In the genomic region with DNA sequence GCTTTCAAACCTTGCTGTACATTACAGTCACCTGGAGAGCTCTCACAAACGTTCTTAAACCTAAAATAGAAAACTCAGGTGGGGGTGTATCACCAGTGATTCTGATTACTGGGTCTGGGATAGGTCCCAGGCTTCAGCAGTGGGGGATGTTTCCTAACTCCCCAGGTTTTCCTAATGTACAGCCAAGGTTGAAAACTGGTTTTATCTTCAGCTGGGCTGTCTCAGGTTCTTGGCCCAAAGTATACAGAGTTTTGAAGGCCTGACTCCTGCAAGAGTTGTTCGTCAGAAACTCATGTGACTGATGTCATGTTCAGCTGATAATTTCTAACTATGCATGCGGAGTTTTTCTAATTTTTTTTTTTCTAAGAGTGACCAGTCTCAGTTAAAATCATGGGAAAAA, we compare ENCODE assay signal across 40 cellular contexts. TPM values are rescaled to one million over a fixed set of nuclear protein-coding genes. Genes with fewer than 3 reads are reported as not detected.
"Had no signal": no experiment of that assay in that cellular context is flagged by ENCODE, and none has a peak within 500 bp of the region (broad histone marks: within the 10 kb centered on the region; RNA-seq: fewer than 3 reads in every experiment).

No MANE protein-coding gene starts in this region.

- H3K4me3 ChIP-seq: adrenal gland, ascending aorta, body of pancreas, breast epithelium, cardiac muscle cell had no signal

- FAIRE-seq: astrocyte, bronchial epithelial cell had no signal

- H3K4me1 ChIP-seq: adrenal gland, ascending aorta, breast epithelium had no signal

- H3K9me3 ChIP-seq: adrenal gland, ascending aorta, body of pancreas, breast epithelium had no signal

- ATAC-seq: activated naive CD4-positive, alpha-beta T cell treated with anti-CD3 and anti-CD28 coated beads, Interleukin-2, amount 50 U/mL, for 72 hours; activated naive CD8-positive, alpha-beta T cell treated with anti-CD3 and anti-CD28 coated beads, Interleukin-2, amount 50 U/mL, for 24 hours; activated T-cell treated with anti-CD3 and anti-CD28 coated beads, Interleukin-2, amount 50 U/mL, for 4 hours; activated T-cell treated with anti-CD3 and anti-CD28 coated beads, Interleukin-2, amount 50 U/mL, for 72 hours; activated T-helper 17 cell treated with anti-CD3 and anti-CD28 coated beads, Interleukin-2, amount 50 U/mL, for 72 hours; body of pancreas had no signal

- H3K27ac ChIP-seq: adrenal gland, ascending aorta, body of pancreas, brain microvascular endothelial cell, breast epithelium, cardiac muscle cell had no signal

- DNase-seq: activated effector memory CD4-positive, alpha-beta T cell treated with anti-CD3 and anti-CD28 coated beads, Interleukin-2, amount 50 U/mL, for 16 hours; activated effector memory CD4-positive, alpha-beta T cell treated with Interleukin-2 at 50 U/mL for 16 hours; activated gamma-delta T cell; activated gamma-delta T cell treated with Interleukin-2 at 50 U/mL for 16 hours; activated naive CD4-positive, alpha-beta T cell; activated naive CD4-positive, alpha-beta T cell treated with anti-CD3 and anti-CD28 coated beads for 36 hours; activated naive CD4-positive, alpha-beta T cell treated with anti-CD3 and anti-CD28 coated beads, Interleukin-2, amount 10 ng/mL, durations not matched to agents 7 days and 5 days; activated naive CD4-positive, alpha-beta T cell treated with anti-CD3 and anti-CD28 coated beads, Interleukin-2, amount 50 U/mL, for 16 hours; activated naive CD4-positive, alpha-beta T cell treated with Interleukin-2 at 50 U/mL for 16 hours; activated naive CD8-positive, alpha-beta T cell treated with anti-CD3 and anti-CD28 coated beads for 36 hours; activated naive CD8-positive, alpha-beta T cell treated with anti-CD3 and anti-CD28 coated beads, Interleukin-2, amount 10 ng/mL, durations not matched to agents 7 days and 5 days; activated naive CD8-positive, alpha-beta T cell treated with anti-CD3 and anti-CD28 coated beads, Interleukin-2, amount 50 U/mL, for 24 hours; activated T-cell treated with anti-CD3 and anti-CD28 coated beads, Interleukin-2, amount 50 U/mL, for 1 hour; activated T-cell treated with anti-CD3 and anti-CD28 coated beads, Interleukin-2, amount 50 U/mL, for 24 hours; activated T-cell treated with anti-CD3 and anti-CD28 coated beads, Interleukin-2, amount 50 U/mL, for 4 hours; activated T-cell treated with anti-CD3 and anti-CD28 coated beads, Interleukin-2, amount 50 U/mL, for 48 hours; activated T-cell treated with anti-CD3 and anti-CD28 coated beads, Interleukin-2, amount 50 U/mL, for 72 hours; adrenal gland; amniotic stem cell; amygdala; anterior cingulate cortex; aorta; brain microvascular endothelial cell; caudate nucleus; central memory CD4-positive, alpha-beta T cell; cerebellar nuclear complex had no signal

- H3K36me3 ChIP-seq: adrenal gland, ascending aorta, brain microvascular endothelial cell, breast epithelium, cardiac muscle cell had no signal

- H3K27me3 ChIP-seq: adrenal gland, ascending aorta, body of pancreas, brain microvascular endothelial cell, breast epithelium, cardiac muscle cell had no signal

RNA-seq across cellular contexts. Expression of gene SYCP2L, which starts 9.8 kb away (rescaled TPM):
- total RNA-seq: activated naive CD4-positive, alpha-beta T cell treated with anti-CD3 and anti-CD28 coated beads for 36 hours; activated naive CD8-positive, alpha-beta T cell treated with anti-CD3 and anti-CD28 coated beads for 36 hours; activated T-helper 1 cell treated with anti-CD3 and anti-CD28 coated beads, Interleukin-12 subunit alpha, Interleukin-12 subunit beta, Interleukin-2, Interleukin-4 antibody, amounts not matched to agents 30 ng/mL and 10 ng/mL and 1 ng/mL, durations not matched to agents 14 hours and 24 hours and 36 hours had no signal

RNA-seq across cellular contexts. Expression of gene GCM2, which starts 14.8 kb away (rescaled TPM):
- total RNA-seq: activated naive CD4-positive, alpha-beta T cell treated with anti-CD3 and anti-CD28 coated beads for 36 hours; activated naive CD4-positive, alpha-beta T cell treated with anti-CD3 and anti-CD28 coated beads, Interleukin-2, amount 50 U/mL, for 72 hours; activated naive CD8-positive, alpha-beta T cell treated with anti-CD3 and anti-CD28 coated beads for 36 hours; activated naive CD8-positive, alpha-beta T cell treated with anti-CD3 and anti-CD28 coated beads, Interleukin-2, amount 10 ng/mL, durations not matched to agents 7 days and 5 days; activated T-cell treated with anti-CD3 and anti-CD28 coated beads, Interleukin-2, amount 50 U/mL, for 4 hours; activated T-cell treated with anti-CD3 and anti-CD28 coated beads, Interleukin-2, amount 50 U/mL, for 72 hours; activated T-helper 1 cell treated with anti-CD3 and anti-CD28 coated beads, Interleukin-12 subunit alpha, Interleukin-12 subunit beta, Interleukin-2, Interleukin-4 antibody, amounts not matched to agents 30 ng/mL and 10 ng/mL and 1 ng/mL, durations not matched to agents 14 hours and 24 hours and 36 hours; activated T-helper 17 cell treated with anti-CD3 and anti-CD28 coated beads, Interleukin-2, amount 50 U/mL, for 72 hours; activated T-helper 2 cell treated with anti-CD3 and anti-CD28 coated beads, Interferon-gamma antibody, Interleukin-2, Interleukin-4, amounts not matched to agents 10 μg/mL and 5 μg/mL and 100 μg/mL, durations not matched to agents 14 hours and 24 hours and 36 hours; adrenal gland; aorta; ascending aorta; astrocyte; body of pancreas; breast epithelium; bronchial epithelial cell; cardiac muscle cell; cardiac septum; cerebellum; chondrocyte had no signal
- polyA plus RNA-seq: adipose tissue, adrenal gland, aorta, cardiac muscle cell had no signal

RNA-seq across cellular contexts. Expression of gene MAK, which starts 58.4 kb away (rescaled TPM):
- total RNA-seq: activated naive CD8-positive, alpha-beta T cell treated with anti-CD3 and anti-CD28 coated beads, Interleukin-2, amount 10 ng/mL, durations not matched to agents 7 days and 5 days; ascending aorta; bronchial epithelial cell; chondrocyte had no signal
